ENCODE assay signal across 10 cellular contexts in genomic region chr2:55973673-55974072, GRCh38.
"Had no signal": no experiment of that assay in that cellular context is flagged by ENCODE, and none has a peak within 500 bp of the region (broad histone marks: within the 10 kb centered on the region; RNA-seq: fewer than 3 reads in every experiment).

No MANE protein-coding gene starts in this region.

- H3K9me3 Mint-ChIP-seq: GM23338, H9 had no signal

- H3K27ac Mint-ChIP-seq: GM23338, H9, HFFc6 had no signal

- H3K9ac ChIP-seq: GM23248 had no signal

- H3K36me3 ChIP-seq: HAP-1 had no signal

- FAIRE-seq: H1, H54 had no signal

- H2AFZ ChIP-seq: GM23248, GM23338 had no signal

- H3K4me2 ChIP-seq: GM23338 had no signal

- H3K9me3 ChIP-seq: HAP-1 had no signal

- H3K4me3 ChIP-seq: GM23248, GM23338, HAP-1 had no signal

- H3K4me1 ChIP-seq: HAP-1 had no signal

- H3K27ac ChIP-seq: GM23248 had no signal

- H3K4me3 Mint-ChIP-seq: GM23338, H9, HFFc6 had no signal

- DNase-seq: GM23248, GOT3, H7, H9, HCEC 1CT, HFFc6 had no signal
